In the genomic region with DNA sequence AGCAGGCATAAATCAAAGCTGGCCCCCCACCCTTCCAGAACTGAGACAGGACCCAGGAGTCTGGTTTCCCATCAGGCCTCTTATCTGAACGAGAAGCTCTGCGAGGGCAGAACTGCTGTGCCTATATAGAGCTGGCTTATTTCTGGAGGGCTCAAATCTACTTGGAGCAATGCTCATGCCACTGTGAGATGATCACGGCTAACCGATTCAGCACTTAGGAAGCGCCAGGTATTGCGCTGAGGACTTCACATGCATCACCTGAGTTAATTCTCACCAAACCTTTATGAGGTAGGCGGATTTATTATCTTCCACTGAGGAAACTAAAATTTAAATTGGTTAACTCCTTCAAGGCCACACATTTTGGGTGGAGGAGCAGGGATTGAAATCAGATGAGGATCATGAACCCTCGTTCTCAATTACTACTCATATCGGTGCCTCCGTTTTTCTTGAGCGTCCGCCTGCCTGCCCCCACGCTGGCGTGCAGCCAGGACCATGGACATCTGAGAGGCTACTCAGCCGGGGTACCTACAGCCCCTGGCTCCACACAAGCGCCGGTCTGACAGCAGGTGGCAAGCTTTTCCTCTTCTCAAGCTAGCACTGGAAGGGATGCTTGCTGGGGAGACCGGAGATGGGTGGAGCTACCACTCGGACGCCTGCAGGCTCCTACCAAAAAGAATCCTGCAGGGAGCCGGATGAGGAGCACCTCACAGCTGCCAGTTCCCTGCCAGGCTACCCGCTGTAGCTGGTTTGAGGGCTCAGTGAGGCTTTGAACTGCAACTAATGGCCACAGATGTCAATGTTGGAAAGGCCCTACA, we compare ENCODE assay signal across 8 cellular contexts. TPM values are rescaled to one million over a fixed set of nuclear protein-coding genes. Genes with fewer than 3 reads are reported as not detected.
DNase-seq lines count a peak whose midpoint lies in the region; ATAC-seq and TF ChIP-seq lines count a peak whose summit lies in the region.

No MANE protein-coding gene starts in this region.

- H3K4me3 ChIP-seq in OCI-LY1 (ENCODE audit: low read depth, low read length, poor library complexity, severe bottlenecking) (peak overlapping the region; percentile 68), mucosa of rectum (ENCODE audit: low read length in 2 of 2) (peak overlapping the region; percentile 93 to 98)

- no peaks in the 10 kb centered on the region for H3K27me3 Mint-ChIP-seq in IgD-negative memory B cell
- H3K27me3 Mint-ChIP-seq in stimulated activated naive B cell treated with anti-CD40 and anti-IgM and Interleukin-4, amounts not matched to agents 10 μg/mL and 1 μg/mL and 100 μg/mL, for 72 hours: no peaks in the 10 kb centered on the region

- no peaks in the 10 kb centered on the region for H3F3A ChIP-seq in OCI-LY1 (ENCODE audit: insufficient read depth, low read length)

- H3K27ac ChIP-seq in OCI-LY1 (ENCODE audit: low read depth, low read length, poor library complexity, severe bottlenecking) (peak overlapping the region; percentile 67), mucosa of rectum (ENCODE audit: low read depth in 2 of 2, low read length in 2 of 2) (peak overlapping the region; percentile 99 to 100)

- no peaks in the 10 kb centered on the region for H3K27me3 ChIP-seq in OCI-LY1 (ENCODE audit: insufficient read depth, low read length)
- no peaks in the 10 kb centered on the region for H3K27me3 ChIP-seq in mucosa of rectum (ENCODE audit: control insufficient read depth in 2 of 2, insufficient read depth in 2 of 2, low read length in 2 of 2)

- no peaks in the 10 kb centered on the region for H3K9me3 Mint-ChIP-seq in IgD-negative memory B cell
- no peaks in the 10 kb centered on the region for H3K9me3 Mint-ChIP-seq in stimulated activated naive B cell treated with anti-CD40 and anti-IgM and Interleukin-4, amounts not matched to agents 10 μg/mL and 1 μg/mL and 100 μg/mL, for 72 hours

- no peak overlapping the region for H2AFZ ChIP-seq in OCI-LY1 (ENCODE audit: low read length)

- TF ChIP-seq POLR2A in erythroblast (IDR thresholded peaks at IDR 0.05; ENCODE audit: low read length): no peak

- H3K9me2 ChIP-seq in OCI-LY1 (ENCODE audit: low read depth, low read length): no peaks in the 10 kb centered on the region

- H4K20me1 ChIP-seq in OCI-LY1 (ENCODE audit: insufficient read depth, low read length): no peaks in the 10 kb centered on the region

- H3K9me3 ChIP-seq in OCI-LY1 (ENCODE audit: low read length) (no peaks in the 10 kb centered on the region), mucosa of rectum (ENCODE audit: control insufficient read depth in 2 of 2, low read length in 2 of 2) (no peaks in the 10 kb centered on the region)

- H3K79me2 ChIP-seq in OCI-LY1 (ENCODE audit: insufficient read depth, low read length): peaks cover 7% of the 10 kb centered on the region

- H3K36me3 Mint-ChIP-seq in IgD-negative memory B cell: peaks cover 5% of the 10 kb centered on the region
- H3K36me3 Mint-ChIP-seq in stimulated activated naive B cell treated with anti-CD40 and anti-IgM and Interleukin-4, amounts not matched to agents 10 μg/mL and 1 μg/mL and 100 μg/mL, for 72 hours: peaks cover 9 to 16% of the 10 kb centered on the region in 2 donors

- H3K4me3 Mint-ChIP-seq in IgD-negative memory B cell: peak overlapping the region; percentile 94 to 100 (median 98)
- peak overlapping the region; percentile 95 to 97 for H3K4me3 Mint-ChIP-seq in stimulated activated naive B cell treated with anti-CD40 and anti-IgM and Interleukin-4, amounts not matched to agents 10 μg/mL and 1 μg/mL and 100 μg/mL, for 72 hours

- H3K36me3 ChIP-seq in OCI-LY1 (ENCODE audit: insufficient read depth, low read length): peaks cover 15% of the 10 kb centered on the region
- peaks cover 14 to 18% of the 10 kb centered on the region in 2 donors for H3K36me3 ChIP-seq in mucosa of rectum (ENCODE audit: control insufficient read depth in 2 of 2, insufficient read depth in 2 of 2, low read length in 2 of 2)

- peaks cover 14% of the 10 kb centered on the region for H3K4me1 ChIP-seq in OCI-LY1 (ENCODE audit: insufficient read depth, low read length, severe bottlenecking)
- peaks cover 10 to 14% of the 10 kb centered on the region in 2 donors for H3K4me1 ChIP-seq in mucosa of rectum (ENCODE audit: control insufficient read depth in 2 of 2, insufficient read depth in 2 of 2, low read length in 2 of 2)

- ATAC-seq in stimulated activated naive B cell treated with anti-CD40 and anti-IgM and Interleukin-4, amounts not matched to agents 10 μg/mL and 1 μg/mL and 100 μg/mL, for 72 hours (replicated peaks): peak; percentile 15 to 18
- no peak for ATAC-seq in HG03095 (IDR thresholded peaks at IDR 0.05; ENCODE audit: unreplicated experiment)

- DNase-seq in ELR (ENCODE audit: low read depth) (peak; percentile 91), erythroblast (lab: John Stamatoyannopoulos, UW) (peak; percentile 68 to 73)
- peak; percentile 67 for DNase-seq in activated T-cell treated with anti-CD3 and anti-CD28 coated beads, Interleukin-2, amount 50 U/mL, for 1 hour
- DNase-seq in stimulated activated naive B cell treated with anti-CD40 and anti-IgM and Interleukin-4, amounts not matched to agents 10 μg/mL and 1 μg/mL and 100 μg/mL, for 72 hours: peak; percentile 44

- peak overlapping the region; percentile 93 for H3K9ac ChIP-seq in OCI-LY1 (ENCODE audit: low read length)
- H3K9ac ChIP-seq in mucosa of rectum (ENCODE audit: low read depth in 1 of 2, low read length in 2 of 2): peak overlapping the region; percentile 97 to 100

- H3K4me2 ChIP-seq in OCI-LY1 (ENCODE audit: low read length): peak overlapping the region; percentile 74

- H3K27ac Mint-ChIP-seq in IgD-negative memory B cell: peak overlapping the region; percentile 95 to 99 (median 96)
- H3K27ac Mint-ChIP-seq in stimulated activated naive B cell treated with anti-CD40 and anti-IgM and Interleukin-4, amounts not matched to agents 10 μg/mL and 1 μg/mL and 100 μg/mL, for 72 hours: peak overlapping the region; percentile 99

- peaks cover 11 to 18% (median 12%) of the 10 kb centered on the region in 3 donors for H3K4me1 Mint-ChIP-seq in IgD-negative memory B cell
- H3K4me1 Mint-ChIP-seq in stimulated activated naive B cell treated with anti-CD40 and anti-IgM and Interleukin-4, amounts not matched to agents 10 μg/mL and 1 μg/mL and 100 μg/mL, for 72 hours: peaks cover 9 to 30% of the 10 kb centered on the region in 2 donors

- TF ChIP-seq CTCF in OCI-LY1 (IDR thresholded peaks at IDR 0.05; ENCODE audit: low read length): peak; percentile 38; the same call in 1 of the 2 replicates

RNA-seq across cellular contexts. Expression of a gene that starts 1.0 kb away (rescaled TPM):
- polyA plus RNA-seq in IgD-negative memory B cell: 98.9 TPM

RNA-seq across cellular contexts. Expression of a gene that starts 21.5 kb away (rescaled TPM):
- 1.3 TPM for polyA plus RNA-seq in IgD-negative memory B cell

RNA-seq across cellular contexts. Expression of a gene that starts 38.6 kb away (rescaled TPM):
- 15.1 TPM for polyA plus RNA-seq in IgD-negative memory B cell

RNA-seq across cellular contexts. Expression of a gene that starts 42.3 kb away (rescaled TPM):
- 107 TPM for polyA plus RNA-seq in IgD-negative memory B cell

RNA-seq across cellular contexts. Expression of a gene that starts 42.4 kb away (rescaled TPM):
- polyA plus RNA-seq in IgD-negative memory B cell: 1.6 TPM
